26 cellular contexts compared by ENCODE assay signal in genomic region chr3:112341386-112341785, GRCh38. TPM values are rescaled to one million over a fixed set of nuclear protein-coding genes. Genes with fewer than 3 reads are reported as not detected.
"Had no signal": no experiment of that assay in that cellular context is flagged by ENCODE, and none has a peak within 500 bp of the region (broad histone marks: within the 10 kb centered on the region; RNA-seq: fewer than 3 reads in every experiment).

No MANE protein-coding gene starts in this region.

- DNase-seq: activated CD4-positive, alpha-beta T cell treated with anti-CD3 and anti-CD28 coated beads for 48 hours; activated CD8-positive, alpha-beta memory T cell treated with anti-CD3 and anti-CD28 coated beads for 24 hours; activated CD8-positive, alpha-beta memory T cell treated with anti-CD3 and anti-CD28 coated beads, Interleukin-2, amount 50 U/mL, for 48 hours; activated naive CD8-positive, alpha-beta T cell treated with anti-CD3 and anti-CD28 coated beads, Interleukin-2, amount 10 ng/mL, durations not matched to agents 7 days and 5 days; anterior cingulate cortex; brain microvascular endothelial cell; central memory CD4-positive, alpha-beta T cell; dorsolateral prefrontal cortex; endodermal cell; foreskin keratinocyte; glutamatergic neuron; hippocampal formation; lower lobe of right lung; natural killer cell; pancreas; stimulated activated CD4-positive, alpha-beta T cell treated with anti-CD3 and anti-CD28 coated beads, Interleukin-4, amount 100 ng/mL, for 4 hours; stimulated activated naive CD4-positive, alpha-beta T cell; SW 1271; T-helper 2 cell; thyroid gland; WERI-Rb-1 had no signal

- H3K4me3 ChIP-seq: lower lobe of right lung, pancreas, smooth muscle cell, thyroid gland had no signal

- H3K27ac ChIP-seq: brain microvascular endothelial cell, epithelial cell of prostate, foreskin keratinocyte, lower lobe of right lung, neutrophil, pancreas, thyroid gland, WERI-Rb-1 had no signal

- ATAC-seq: foreskin keratinocyte, lower lobe of right lung, natural killer cell, pancreas, sciatic nerve had no signal

- H3K36me3 Mint-ChIP-seq: natural killer cell had no signal

- H3K4me1 ChIP-seq: foreskin keratinocyte, lower lobe of right lung, pancreas had no signal

- H3K27me3 Mint-ChIP-seq: activated naive CD8-positive, alpha-beta T cell treated with anti-CD3 and anti-CD28 coated beads, Interleukin-2, amount 10 ng/mL, durations not matched to agents 7 days and 5 days had no signal

- H3K27me3 ChIP-seq: brain microvascular endothelial cell, dorsolateral prefrontal cortex, neutrophil, pancreas, thyroid gland had no signal

- H3K27ac Mint-ChIP-seq: activated naive CD8-positive, alpha-beta T cell treated with anti-CD3 and anti-CD28 coated beads, Interleukin-2, amount 10 ng/mL, durations not matched to agents 7 days and 5 days; natural killer cell had no signal

- H3K9me3 ChIP-seq: lower lobe of right lung, neutrophil, pancreas, thyroid gland had no signal

- H3K4me1 Mint-ChIP-seq: natural killer cell had no signal

- H3K4me3 Mint-ChIP-seq: activated naive CD8-positive, alpha-beta T cell treated with anti-CD3 and anti-CD28 coated beads, Interleukin-2, amount 10 ng/mL, durations not matched to agents 7 days and 5 days; endodermal cell; natural killer cell had no signal

- H3K9me3 Mint-ChIP-seq: activated naive CD8-positive, alpha-beta T cell treated with anti-CD3 and anti-CD28 coated beads, Interleukin-2, amount 10 ng/mL, durations not matched to agents 7 days and 5 days; endodermal cell; natural killer cell had no signal

- H3K36me3 ChIP-seq: brain microvascular endothelial cell, lower lobe of right lung, neutrophil, pancreas, WERI-Rb-1 had no signal

RNA-seq across cellular contexts. Expression of gene SLC9C1, which starts 47.4 kb away (rescaled TPM):
- total RNA-seq: activated naive CD8-positive, alpha-beta T cell treated with anti-CD3 and anti-CD28 coated beads, Interleukin-2, amount 10 ng/mL, durations not matched to agents 7 days and 5 days; foreskin keratinocyte; lower lobe of right lung; mesenteric fat pad; natural killer cell; smooth muscle cell had no signal
